2 cellular contexts compared by ENCODE assay signal in genomic region chr12:117377758-117378157, GRCh38.
TF ChIP-seq lines count a peak whose summit lies in the region.

No MANE protein-coding gene starts in this region.

TF ChIP-seq in IMR-90, 13 proteins besides CTCF, POLR2A, EP300 and RAD21:
- TF ChIP-seq USF2 (IDR thresholded peaks at IDR 0.05; ENCODE audit: low read depth, low read length) (peak; percentile 12; the same call in 1 of the 2 replicates), BHLHE40 (IDR thresholded peaks at IDR 0.05; ENCODE audit: low read depth, low read length) (no peak)

TF ChIP-seq in HepG2, 621 proteins besides CTCF, POLR2A, EP300 and RAD21:
- TF ChIP-seq ZNF678 (CRISPR knock-in tag; IDR thresholded peaks at IDR 0.05): no peak
- TF ChIP-seq SOX13 (IDR thresholded peaks at IDR 0.05): no peak
- no peak for TF ChIP-seq SOX13 (CRISPR knock-in tag; conservative IDR thresholded peaks at IDR 0.05 in 1 of 2, IDR thresholded peaks at IDR 0.05 in 1 of 2)
- TF ChIP-seq, protein P1, sequence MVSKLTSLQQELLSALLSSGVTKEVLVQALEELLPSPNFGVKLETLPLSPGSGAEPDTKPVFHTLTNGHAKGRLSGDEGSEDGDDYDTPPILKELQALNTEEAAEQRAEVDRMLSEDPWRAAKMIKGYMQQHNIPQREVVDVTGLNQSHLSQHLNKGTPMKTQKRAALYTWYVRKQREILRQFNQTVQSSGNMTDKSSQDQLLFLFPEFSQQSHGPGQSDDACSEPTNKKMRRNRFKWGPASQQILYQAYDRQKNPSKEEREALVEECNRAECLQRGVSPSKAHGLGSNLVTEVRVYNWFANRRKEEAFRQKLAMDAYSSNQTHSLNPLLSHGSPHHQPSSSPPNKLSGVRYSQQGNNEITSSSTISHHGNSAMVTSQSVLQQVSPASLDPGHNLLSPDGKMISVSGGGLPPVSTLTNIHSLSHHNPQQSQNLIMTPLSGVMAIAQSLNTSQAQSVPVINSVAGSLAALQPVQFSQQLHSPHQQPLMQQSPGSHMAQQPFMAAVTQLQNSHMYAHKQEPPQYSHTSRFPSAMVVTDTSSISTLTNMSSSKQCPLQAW (CRISPR knock-in tag; IDR thresholded peaks at IDR 0.05): no peak
- TF ChIP-seq ZSCAN9 (CRISPR knock-in tag; IDR thresholded peaks at IDR 0.05; ENCODE audit: borderline replicate concordance): no peak
- TF ChIP-seq CHCHD3 (CRISPR knock-in tag; IDR thresholded peaks at IDR 0.05): no peak
- TF ChIP-seq ZNF558 (CRISPR knock-in tag; IDR thresholded peaks at IDR 0.05; ENCODE audit: borderline replicate concordance): no peak
- TF ChIP-seq KLF9 (CRISPR knock-in tag; IDR thresholded peaks at IDR 0.05; ENCODE audit: low read depth): no peak
- no peak for TF ChIP-seq SRSF4 (IDR thresholded peaks at IDR 0.05; ENCODE audit: low read depth, low read length, poor library complexity, severe bottlenecking)
- no peak for TF ChIP-seq HOXA9 (CRISPR knock-in tag; IDR thresholded peaks at IDR 0.05; ENCODE audit: borderline replicate concordance)
- TF ChIP-seq HMGXB4 (CRISPR knock-in tag; IDR thresholded peaks at IDR 0.05; ENCODE audit: borderline replicate concordance in 1 of 2, low read depth in 1 of 2): no peak
- no peak for TF ChIP-seq PHF21A (CRISPR knock-in tag; IDR thresholded peaks at IDR 0.05)
- no peak for TF ChIP-seq RAD51 (IDR thresholded peaks at IDR 0.05; ENCODE audit: borderline replicate concordance)
- peak; percentile 83 for TF ChIP-seq THAP11 (CRISPR knock-in tag; IDR thresholded peaks at IDR 0.05)
- no peak for TF ChIP-seq TBL1XR1 (IDR thresholded peaks at IDR 0.05; ENCODE audit: borderline replicate concordance, low read length, partially characterized antibody)
- no peak for TF ChIP-seq PRDM10 (CRISPR knock-in tag; IDR thresholded peaks at IDR 0.05; ENCODE audit: low read depth)
- no peak for TF ChIP-seq SRSF1 (optimal IDR thresholded peaks at IDR 0.05; ENCODE audit: low read depth, low read length)
- TF ChIP-seq ZNF143 (CRISPR knock-in tag; IDR thresholded peaks at IDR 0.05): peak; percentile 80
- TF ChIP-seq, protein P2, sequence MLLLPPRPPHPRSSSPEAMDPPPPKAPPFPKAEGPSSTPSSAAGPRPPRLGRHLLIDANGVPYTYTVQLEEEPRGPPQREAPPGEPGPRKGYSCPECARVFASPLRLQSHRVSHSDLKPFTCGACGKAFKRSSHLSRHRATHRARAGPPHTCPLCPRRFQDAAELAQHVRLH (CRISPR knock-in tag; IDR thresholded peaks at IDR 0.05; ENCODE audit: borderline replicate concordance, low read depth): no peak
- TF ChIP-seq NFYB (CRISPR knock-in tag; IDR thresholded peaks at IDR 0.05): 0 out of 2 replicates have a peak, but pooled peaks have one; percentile 13
- TF ChIP-seq PTBP1 (IDR thresholded peaks at IDR 0.05; ENCODE audit: low read depth, low read length, poor library complexity, severe bottlenecking): no peak
- no peak for TF ChIP-seq RELA (CRISPR knock-in tag; IDR thresholded peaks at IDR 0.05)
- TF ChIP-seq NFYC (CRISPR knock-in tag; IDR thresholded peaks at IDR 0.05): peak; percentile 57
- TF ChIP-seq HNF1A (IDR thresholded peaks at IDR 0.05; ENCODE audit: low read depth): no peak
- no peak for TF ChIP-seq HNF1A (CRISPR knock-in tag; IDR thresholded peaks at IDR 0.05; ENCODE audit: borderline replicate concordance)
- TF ChIP-seq, protein P3, sequence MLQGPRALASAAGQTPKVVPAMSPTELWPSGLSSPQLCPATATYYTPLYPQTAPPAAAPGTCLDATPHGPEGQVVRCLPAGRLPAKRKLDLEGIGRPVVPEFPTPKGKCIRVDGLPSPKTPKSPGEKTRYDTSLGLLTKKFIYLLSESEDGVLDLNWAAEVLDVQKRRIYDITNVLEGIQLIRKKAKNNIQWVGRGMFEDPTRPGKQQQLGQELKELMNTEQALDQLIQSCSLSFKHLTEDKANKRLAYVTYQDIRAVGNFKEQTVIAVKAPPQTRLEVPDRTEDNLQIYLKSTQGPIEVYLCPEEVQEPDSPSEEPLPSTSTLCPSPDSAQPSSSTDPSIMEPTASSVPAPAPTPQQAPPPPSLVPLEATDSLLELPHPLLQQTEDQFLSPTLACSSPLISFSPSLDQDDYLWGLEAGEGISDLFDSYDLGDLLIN (CRISPR knock-in tag; IDR thresholded peaks at IDR 0.05; ENCODE audit: borderline replicate concordance): no peak
- no peak for TF ChIP-seq FOXJ3 (CRISPR knock-in tag; IDR thresholded peaks at IDR 0.05; ENCODE audit: borderline replicate concordance)
- no peak for TF ChIP-seq RERE (CRISPR knock-in tag; IDR thresholded peaks at IDR 0.05; ENCODE audit: low read depth)
- no peak for TF ChIP-seq ZSCAN20 (CRISPR knock-in tag; IDR thresholded peaks at IDR 0.05; ENCODE audit: borderline replicate concordance)
- TF ChIP-seq MIER2 (CRISPR knock-in tag; IDR thresholded peaks at IDR 0.05): no peak
- no peak for TF ChIP-seq CENPT (CRISPR knock-in tag; IDR thresholded peaks at IDR 0.05; ENCODE audit: low read depth)
TF ChIP-seq in HepG2: peak in this region for 4.
